In genomic region chr19:50465000-50465399, GRCh38 we compare ENCODE assay signal across 1 cellular context.
TF ChIP-seq lines count a peak whose summit lies in the region.

No MANE protein-coding gene starts in this region.

TF ChIP-seq in HepG2, 621 proteins besides CTCF, POLR2A, EP300 and RAD21 (continued from another document and continues in another):
- TF ChIP-seq HMGXB3 (CRISPR knock-in tag; IDR thresholded peaks at IDR 0.05; ENCODE audit: borderline replicate concordance) (no peak), HNF4G (IDR thresholded peaks at IDR 0.05; ENCODE audit: borderline replicate concordance, low read depth, low read length) (peak; percentile 37; the same call in 1 of the 2 replicates), HNF4G (CRISPR knock-in tag; IDR thresholded peaks at IDR 0.05; ENCODE audit: borderline replicate concordance, low read depth) (no peak), ZNF142 (CRISPR knock-in tag; IDR thresholded peaks at IDR 0.05) (no peak), SP5 (CRISPR knock-in tag; IDR thresholded peaks at IDR 0.05; ENCODE audit: borderline replicate concordance, low read depth) (no peak), ZSCAN25 (CRISPR knock-in tag; IDR thresholded peaks at IDR 0.05) (no peak), RORA (CRISPR knock-in tag; IDR thresholded peaks at IDR 0.05) (no peak), ZNF24 (IDR thresholded peaks at IDR 0.05) (no peak), AHDC1 (CRISPR knock-in tag; IDR thresholded peaks at IDR 0.05; ENCODE audit: borderline replicate concordance) (no peak), ZHX1 (CRISPR knock-in tag; IDR thresholded peaks at IDR 0.05; ENCODE audit: low read depth) (no peak), RXRB (CRISPR knock-in tag; IDR thresholded peaks at IDR 0.05; ENCODE audit: borderline replicate concordance) (no peak), HNRNPUL1 (IDR thresholded peaks at IDR 0.05; ENCODE audit: low read depth, low read length) (no peak), MEIS2 (CRISPR knock-in tag; IDR thresholded peaks at IDR 0.05) (no peak), HDAC1 (CRISPR knock-in tag; IDR thresholded peaks at IDR 0.05) (0 out of 2 replicates have a peak, but pooled peaks have one; percentile 19), ZNF577 (CRISPR knock-in tag; IDR thresholded peaks at IDR 0.05; ENCODE audit: borderline replicate concordance, low read depth) (no peak), ZNF720 (CRISPR knock-in tag; IDR thresholded peaks at IDR 0.05) (no peak), HNRNPK (IDR thresholded peaks at IDR 0.05; ENCODE audit: low read depth, low read length, poor library complexity, severe bottlenecking) (no peak), FUBP1 (CRISPR knock-in tag; IDR thresholded peaks at IDR 0.05; ENCODE audit: borderline replicate concordance) (no peak), ZNF362 (CRISPR knock-in tag; IDR thresholded peaks at IDR 0.05; ENCODE audit: borderline replicate concordance) (no peak), WIZ (CRISPR knock-in tag; IDR thresholded peaks at IDR 0.05) (no peak), ZNF609 (CRISPR knock-in tag; IDR thresholded peaks at IDR 0.05; ENCODE audit: borderline replicate concordance) (no peak), ZNF432 (CRISPR knock-in tag; IDR thresholded peaks at IDR 0.05; ENCODE audit: borderline replicate concordance) (no peak), ZNF839 (CRISPR knock-in tag; IDR thresholded peaks at IDR 0.05; ENCODE audit: borderline replicate concordance) (peak; percentile 41; the same call in 1 of the 2 replicates), PAX8 (CRISPR knock-in tag; IDR thresholded peaks at IDR 0.05; ENCODE audit: borderline replicate concordance) (no peak)
